ENCODE assay signal across 36 cellular contexts in the genomic region with DNA sequence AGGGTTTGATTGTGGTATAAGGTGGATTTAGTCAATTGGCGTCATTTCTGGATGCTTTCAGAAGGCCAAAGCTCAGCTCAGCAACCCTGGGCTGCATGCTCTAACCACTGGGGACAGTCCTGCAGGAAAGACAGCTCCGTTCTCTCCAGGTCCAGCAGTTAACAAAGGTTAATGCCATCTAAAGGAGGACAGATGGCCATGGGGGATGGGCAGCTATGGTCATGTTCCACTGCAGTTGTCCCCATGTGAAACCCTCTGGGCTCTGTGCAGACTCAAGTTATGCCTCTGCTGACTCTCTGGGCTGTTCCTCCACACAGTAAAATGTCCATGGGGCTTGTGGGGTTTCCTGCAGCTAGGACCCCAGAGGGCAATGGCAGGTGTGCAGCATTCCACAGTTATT.
"Had no signal": no experiment of that assay in that cellular context is flagged by ENCODE, and none has a peak within 500 bp of the region (broad histone marks: within the 10 kb centered on the region; RNA-seq: fewer than 3 reads in every experiment).

No MANE protein-coding gene starts in this region.

- FAIRE-seq: astrocyte, TTC549 had no signal

- DNase-seq: activated B cell treated with CpG ODN at 0.5 μM for 24 hours; activated CD4-positive, alpha-beta memory T cell treated with anti-CD3 and anti-CD28 coated beads for 36 hours; activated CD4-positive, alpha-beta T cell treated with anti-CD3 and anti-CD28 coated beads for 4 hours; activated CD4-positive, alpha-beta T cell treated with anti-CD3 and anti-CD28 coated beads, Interleukin-2, amount 10 ng/mL, durations not matched to agents 24 days and 14 days; activated CD4-positive, alpha-beta T cell treated with anti-CD3 and anti-CD28 coated beads, Interleukin-2, amount 50 U/mL, for 1 hour; activated CD4-positive, alpha-beta T cell treated with anti-CD3 and anti-CD28 coated beads, Interleukin-2, amount 50 U/mL, for 4 hours; activated CD4-positive, CD25-positive, alpha-beta regulatory T cell treated with anti-CD3 and anti-CD28 coated beads, Interleukin-2, amount 50 U/mL, for 72 hours; activated CD8-positive, alpha-beta memory T cell treated with anti-CD3 and anti-CD28 coated beads, Interleukin-2, amount 50 U/mL, for 4 hours; activated CD8-positive, alpha-beta T cell treated with anti-CD3 and anti-CD28 coated beads for 36 hours; activated effector memory CD4-positive, alpha-beta T cell treated with anti-CD3 and anti-CD28 coated beads, Interleukin-2, amount 50 U/mL, for 16 hours; activated gamma-delta T cell treated with Interleukin-2 at 50 U/mL for 16 hours; activated naive CD4-positive, alpha-beta T cell; activated naive CD4-positive, alpha-beta T cell treated with anti-CD3 and anti-CD28 coated beads for 36 hours; activated naive CD4-positive, alpha-beta T cell treated with anti-CD3 and anti-CD28 coated beads, Interleukin-2, amount 50 U/mL, for 16 hours; activated naive CD8-positive, alpha-beta T cell treated with anti-CD3 and anti-CD28 coated beads for 36 hours; activated T-cell treated with anti-CD3 and anti-CD28 coated beads for 4 hours; activated T-cell treated with anti-CD3 and anti-CD28 coated beads, Interleukin-2, amount 50 U/mL, for 1 hour; activated T-cell treated with anti-CD3 and anti-CD28 coated beads, Interleukin-2, amount 50 U/mL, for 4 hours; activated T-cell treated with anti-CD3 and anti-CD28 coated beads, Interleukin-2, amount 50 U/mL, for 72 hours; adrenal gland; amniotic stem cell; aorta; body of pancreas; brain microvascular endothelial cell; central memory CD4-positive, alpha-beta T cell; T-helper 1 cell; T-helper 2 cell; T-helper 9 cell had no signal

- H3K27ac Mint-ChIP-seq: activated B cell treated with CpG ODN at 0.5 μM for 24 hours; activated CD4-positive, alpha-beta memory T cell treated with anti-CD3 and anti-CD28 coated beads for 36 hours; activated CD4-positive, alpha-beta T cell treated with anti-CD3 and anti-CD28 coated beads, Interleukin-2, amount 10 ng/mL, durations not matched to agents 24 days and 14 days; activated CD8-positive, alpha-beta T cell treated with anti-CD3 and anti-CD28 coated beads for 36 hours; activated naive CD4-positive, alpha-beta T cell treated with anti-CD3 and anti-CD28 coated beads for 36 hours; activated naive CD4-positive, alpha-beta T cell treated with anti-CD3 and anti-CD28 coated beads, Interleukin-2, amount 50 U/mL, for 72 hours; activated naive CD8-positive, alpha-beta T cell treated with anti-CD3 and anti-CD28 coated beads for 36 hours; activated T-cell treated with anti-CD3 and anti-CD28 coated beads, Interleukin-2, amount 50 U/mL, for 72 hours; activated T-helper 1 cell treated with anti-CD3 and anti-CD28 coated beads, Interleukin-12 subunit alpha, Interleukin-12 subunit beta, Interleukin-2, Interleukin-4 antibody, amounts not matched to agents 30 ng/mL and 10 ng/mL and 1 ng/mL, durations not matched to agents 14 hours and 24 hours and 36 hours; activated T-helper 17 cell treated with anti-CD3 and anti-CD28 coated beads, Interleukin-2, amount 50 U/mL, for 72 hours; T-helper 1 cell treated with Interleukin-12 subunit alpha and Interleukin-12 subunit beta and Interleukin-4 antibody, amounts not matched to agents 30 μg/mL and 1 μg/mL, for 36 hours; T-helper 2 cell treated with Interferon-gamma antibody and Interleukin-4, amounts not matched to agents 5 μg/mL and 100 μg/mL, for 36 hours had no signal

- H3K27ac ChIP-seq: adrenal gland, body of pancreas, brain microvascular endothelial cell, breast epithelium had no signal

- H3K4me1 Mint-ChIP-seq: activated B cell treated with CpG ODN at 0.5 μM for 24 hours; activated CD4-positive, alpha-beta T cell treated with anti-CD3 and anti-CD28 coated beads, Interleukin-2, amount 10 ng/mL, durations not matched to agents 24 days and 14 days; activated naive CD8-positive, alpha-beta T cell treated with anti-CD3 and anti-CD28 coated beads for 36 hours; activated T-helper 17 cell treated with anti-CD3 and anti-CD28 coated beads, Interleukin-2, amount 50 U/mL, for 72 hours had no signal

- H3K27me3 ChIP-seq: adrenal gland, body of pancreas, brain microvascular endothelial cell, breast epithelium had no signal

- H3K4me3 ChIP-seq: adrenal gland, body of pancreas, breast epithelium had no signal

- H3K4me3 Mint-ChIP-seq: activated B cell treated with CpG ODN at 0.5 μM for 24 hours; activated CD4-positive, alpha-beta memory T cell treated with anti-CD3 and anti-CD28 coated beads for 36 hours; activated CD4-positive, alpha-beta T cell treated with anti-CD3 and anti-CD28 coated beads, Interleukin-2, amount 10 ng/mL, durations not matched to agents 24 days and 14 days; activated CD8-positive, alpha-beta T cell treated with anti-CD3 and anti-CD28 coated beads for 36 hours; activated naive CD4-positive, alpha-beta T cell treated with anti-CD3 and anti-CD28 coated beads for 36 hours; activated naive CD8-positive, alpha-beta T cell treated with anti-CD3 and anti-CD28 coated beads for 36 hours; activated T-cell treated with anti-CD3 and anti-CD28 coated beads, Interleukin-2, amount 50 U/mL, for 4 hours; activated T-cell treated with anti-CD3 and anti-CD28 coated beads, Interleukin-2, amount 50 U/mL, for 72 hours; activated T-helper 1 cell treated with anti-CD3 and anti-CD28 coated beads, Interleukin-12 subunit alpha, Interleukin-12 subunit beta, Interleukin-2, Interleukin-4 antibody, amounts not matched to agents 30 ng/mL and 10 ng/mL and 1 ng/mL, durations not matched to agents 14 hours and 24 hours and 36 hours; activated T-helper 17 cell treated with anti-CD3 and anti-CD28 coated beads, Interleukin-2, amount 50 U/mL, for 72 hours; T-helper 1 cell treated with Interleukin-12 subunit alpha and Interleukin-12 subunit beta and Interleukin-4 antibody, amounts not matched to agents 30 μg/mL and 1 μg/mL, for 36 hours; T-helper 2 cell treated with Interferon-gamma antibody and Interleukin-4, amounts not matched to agents 5 μg/mL and 100 μg/mL, for 36 hours had no signal

- H3K36me3 ChIP-seq: adrenal gland, brain microvascular endothelial cell, breast epithelium had no signal

- H3K36me3 Mint-ChIP-seq: activated CD4-positive, alpha-beta memory T cell treated with anti-CD3 and anti-CD28 coated beads for 36 hours; activated naive CD4-positive, alpha-beta T cell treated with anti-CD3 and anti-CD28 coated beads, Interleukin-2, amount 50 U/mL, for 72 hours; activated naive CD8-positive, alpha-beta T cell treated with anti-CD3 and anti-CD28 coated beads for 36 hours had no signal

- H3K27me3 Mint-ChIP-seq: activated B cell treated with CpG ODN at 0.5 μM for 24 hours; activated CD4-positive, alpha-beta memory T cell treated with anti-CD3 and anti-CD28 coated beads for 36 hours; activated CD4-positive, alpha-beta T cell treated with anti-CD3 and anti-CD28 coated beads, Interleukin-2, amount 10 ng/mL, durations not matched to agents 24 days and 14 days; activated CD8-positive, alpha-beta T cell treated with anti-CD3 and anti-CD28 coated beads for 36 hours; activated naive CD8-positive, alpha-beta T cell treated with anti-CD3 and anti-CD28 coated beads for 36 hours; activated T-helper 17 cell treated with anti-CD3 and anti-CD28 coated beads, Interleukin-2, amount 50 U/mL, for 72 hours had no signal

- H3K4me1 ChIP-seq: adrenal gland, body of pancreas, breast epithelium had no signal

- ATAC-seq: activated CD8-positive, alpha-beta T cell treated with anti-CD3 and anti-CD28 coated beads for 36 hours; activated naive CD4-positive, alpha-beta T cell treated with anti-CD3 and anti-CD28 coated beads, Interleukin-2, amount 50 U/mL, for 72 hours; activated T-cell treated with anti-CD3 and anti-CD28 coated beads, Interleukin-2, amount 50 U/mL, for 4 hours; activated T-cell treated with anti-CD3 and anti-CD28 coated beads, Interleukin-2, amount 50 U/mL, for 72 hours; activated T-helper 17 cell treated with anti-CD3 and anti-CD28 coated beads, Interleukin-2, amount 50 U/mL, for 72 hours; body of pancreas had no signal
